In the genomic region with DNA sequence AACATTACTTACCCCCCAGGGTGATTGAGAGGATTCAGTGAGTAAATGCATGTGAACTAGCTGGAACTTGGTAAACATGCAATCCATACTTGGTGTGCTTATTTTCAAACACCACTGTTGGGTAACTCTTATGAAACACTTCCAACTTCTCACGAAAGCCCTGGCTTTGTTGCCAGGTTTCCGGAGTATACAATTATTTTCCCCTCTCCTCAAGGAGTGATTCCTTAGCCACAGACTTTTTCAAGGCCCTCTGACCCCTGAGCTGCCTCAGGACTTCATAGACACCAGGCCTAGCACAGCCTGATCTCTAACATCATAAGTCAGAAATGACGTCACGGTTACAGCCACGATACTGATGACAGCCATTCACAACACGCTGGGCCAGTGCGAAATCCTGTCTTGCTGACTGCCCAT, we compare ENCODE assay signal across 1 cellular context.
TF ChIP-seq lines count a peak whose summit lies in the region.

No MANE protein-coding gene starts in this region.

TF ChIP-seq in HepG2, 621 proteins besides CTCF, POLR2A, EP300 and RAD21 (continued from another document and continues in another):
- TF ChIP-seq ZNF609 (CRISPR knock-in tag; IDR thresholded peaks at IDR 0.05; ENCODE audit: borderline replicate concordance): peak; percentile 21; the same call in 1 of the 2 replicates
- TF ChIP-seq HDAC2 (CRISPR knock-in tag; IDR thresholded peaks at IDR 0.05): peak; percentile 37; the same call in 1 of the 2 replicates
- TF ChIP-seq ZNF879 (CRISPR knock-in tag; IDR thresholded peaks at IDR 0.05): no peak
- TF ChIP-seq GFI1 (CRISPR knock-in tag; IDR thresholded peaks at IDR 0.05; ENCODE audit: borderline replicate concordance): no peak
- TF ChIP-seq NFAT5 (CRISPR knock-in tag; IDR thresholded peaks at IDR 0.05): no peak
- TF ChIP-seq BCL3 (CRISPR knock-in tag; IDR thresholded peaks at IDR 0.05): no peak
- TF ChIP-seq NR2F6 (IDR thresholded peaks at IDR 0.05): peak; percentile 28; the same call in 1 of the 2 replicates
- TF ChIP-seq NR2F6 (CRISPR knock-in tag; IDR thresholded peaks at IDR 0.05): no peak
- TF ChIP-seq ZNF17 (CRISPR knock-in tag; IDR thresholded peaks at IDR 0.05): no peak
- TF ChIP-seq ZNF343 (CRISPR knock-in tag; IDR thresholded peaks at IDR 0.05): no peak
- no peak for TF ChIP-seq ZNF264 (CRISPR knock-in tag; IDR thresholded peaks at IDR 0.05)
- TF ChIP-seq ZBTB33 (CRISPR knock-in tag; IDR thresholded peaks at IDR 0.05): no peak
- TF ChIP-seq MYNN (CRISPR knock-in tag; IDR thresholded peaks at IDR 0.05; ENCODE audit: low read depth): no peak
- TF ChIP-seq SMAD3 (CRISPR knock-in tag; IDR thresholded peaks at IDR 0.05): 0 out of 2 replicates have a peak, but pooled peaks have one; percentile 29
- no peak for TF ChIP-seq ZMAT5 (CRISPR knock-in tag; IDR thresholded peaks at IDR 0.05; ENCODE audit: borderline replicate concordance, low read depth)
- peak; percentile 80 for TF ChIP-seq BCL6 (CRISPR knock-in tag; IDR thresholded peaks at IDR 0.05)
- TF ChIP-seq MIER2 (CRISPR knock-in tag; IDR thresholded peaks at IDR 0.05): no peak
- peak; percentile 58; the same call in 1 of the 2 replicates for TF ChIP-seq ZNF280D (CRISPR knock-in tag; IDR thresholded peaks at IDR 0.05)
- TF ChIP-seq HNRNPL (IDR thresholded peaks at IDR 0.05; ENCODE audit: low read depth, low read length): no peak
- TF ChIP-seq U2AF1 (optimal IDR thresholded peaks at IDR 0.05; ENCODE audit: low read depth, low read length): no peak
- TF ChIP-seq HCFC1 (IDR thresholded peaks at IDR 0.05; ENCODE audit: low read depth, low read length): no peak
- TF ChIP-seq ZNF773 (CRISPR knock-in tag; IDR thresholded peaks at IDR 0.05; ENCODE audit: borderline replicate concordance): no peak
- TF ChIP-seq ZNF24 (IDR thresholded peaks at IDR 0.05): no peak
- TF ChIP-seq, protein P1, sequence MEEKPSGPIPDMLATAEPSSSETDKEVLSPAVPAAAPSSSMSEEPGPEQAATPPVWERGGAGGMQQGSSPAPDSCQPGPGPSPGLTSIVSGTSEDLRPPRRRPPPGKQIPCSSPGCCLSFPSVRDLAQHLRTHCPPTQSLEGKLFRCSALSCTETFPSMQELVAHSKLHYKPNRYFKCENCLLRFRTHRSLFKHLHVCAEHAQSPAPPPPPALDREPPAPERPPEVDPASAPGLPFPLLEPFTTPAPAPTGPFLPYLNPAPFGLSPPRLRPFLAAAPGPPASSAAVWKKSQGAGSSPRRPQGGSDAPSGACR (CRISPR knock-in tag; IDR thresholded peaks at IDR 0.05): no peak
- no peak; the same call in 1 of the 2 replicates for TF ChIP-seq ZNF629 (CRISPR knock-in tag; conservative IDR thresholded peaks at IDR 0.05)
- TF ChIP-seq, protein P2, sequence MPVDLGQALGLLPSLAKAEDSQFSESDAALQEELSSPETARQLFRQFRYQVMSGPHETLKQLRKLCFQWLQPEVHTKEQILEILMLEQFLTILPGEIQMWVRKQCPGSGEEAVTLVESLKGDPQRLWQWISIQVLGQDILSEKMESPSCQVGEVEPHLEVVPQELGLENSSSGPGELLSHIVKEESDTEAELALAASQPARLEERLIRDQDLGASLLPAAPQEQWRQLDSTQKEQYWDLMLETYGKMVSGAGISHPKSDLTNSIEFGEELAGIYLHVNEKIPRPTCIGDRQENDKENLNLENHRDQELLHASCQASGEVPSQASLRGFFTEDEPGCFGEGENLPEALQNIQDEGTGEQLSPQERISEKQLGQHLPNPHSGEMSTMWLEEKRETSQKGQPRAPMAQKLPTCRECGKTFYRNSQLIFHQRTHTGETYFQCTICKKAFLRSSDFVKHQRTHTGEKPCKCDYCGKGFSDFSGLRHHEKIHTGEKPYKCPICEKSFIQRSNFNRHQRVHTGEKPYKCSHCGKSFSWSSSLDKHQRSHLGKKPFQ (CRISPR knock-in tag; IDR thresholded peaks at IDR 0.05; ENCODE audit: insufficient replicate concordance): no peak
- no peak for TF ChIP-seq SIX4 (CRISPR knock-in tag; IDR thresholded peaks at IDR 0.05)
- peak; percentile 96 for TF ChIP-seq FOXA3 (CRISPR knock-in tag; IDR thresholded peaks at IDR 0.05)
- no peak for TF ChIP-seq ZNF781 (CRISPR knock-in tag; IDR thresholded peaks at IDR 0.05; ENCODE audit: borderline replicate concordance, not compliant biosample characterization)
- no peak for TF ChIP-seq DR1 (CRISPR knock-in tag; IDR thresholded peaks at IDR 0.05)
- TF ChIP-seq ZNF335 (CRISPR knock-in tag; IDR thresholded peaks at IDR 0.05): 0 out of 2 replicates have a peak, but pooled peaks have one; percentile 16
- no peak for TF ChIP-seq ZNF282 (IDR thresholded peaks at IDR 0.05; ENCODE audit: partially characterized antibody)
- TF ChIP-seq ZNF749 (CRISPR knock-in tag; IDR thresholded peaks at IDR 0.05; ENCODE audit: borderline replicate concordance): no peak
- no peak for TF ChIP-seq SRSF1 (optimal IDR thresholded peaks at IDR 0.05; ENCODE audit: low read depth, low read length)
- TF ChIP-seq NFKB2 (CRISPR knock-in tag; IDR thresholded peaks at IDR 0.05; ENCODE audit: borderline replicate concordance): no peak
- TF ChIP-seq JUNB (CRISPR knock-in tag; IDR thresholded peaks at IDR 0.05; ENCODE audit: borderline replicate concordance): no peak
- no peak for TF ChIP-seq U2AF2 (IDR thresholded peaks at IDR 0.05; ENCODE audit: low read depth, low read length)
- TF ChIP-seq E2F1 (CRISPR knock-in tag; IDR thresholded peaks at IDR 0.05): no peak
- TF ChIP-seq FOXA1 (IDR thresholded peaks at IDR 0.05): no peak
- peak; percentile 81 for TF ChIP-seq FOXA1 (CRISPR knock-in tag; IDR thresholded peaks at IDR 0.05)
- TF ChIP-seq PITX1 (CRISPR knock-in tag; IDR thresholded peaks at IDR 0.05): peak; percentile 73
